Comparison of ENCODE assay signal across 8 cellular contexts in genomic region chr15:60358935-60359672, GRCh38. TPM values are rescaled to one million over a fixed set of nuclear protein-coding genes. Genes with fewer than 3 reads are reported as not detected.
DNase-seq lines count a peak whose midpoint lies in the region; ATAC-seq and TF ChIP-seq lines count a peak whose summit lies in the region.

No MANE protein-coding gene starts in this region.

- CTCF ChIA-PET in PC-3 (lab: Charles Lee), result no interaction called here

- no peak overlapping the region for H2AFZ ChIP-seq in PC-3 (ENCODE audit: low read length)

- H3K9ac ChIP-seq in PC-3 (ENCODE audit: low read length), result no peak overlapping the region

- H3K4me3 ChIP-seq in PC-3 (ENCODE audit: low read length), result no peak overlapping the region
- no peak overlapping the region for H3K4me3 ChIP-seq in gastroesophageal sphincter
- H3K4me3 ChIP-seq in spleen, result no peak overlapping the region

- peak; percentile 81 for DNase-seq in LHCN-M2 (ENCODE audit: low read depth)
- DNase-seq in PC-3, result no peak
- no peak for DNase-seq in spleen
- DNase-seq in cerebellum (ENCODE audit: low spot score), result no peak
- no peak for DNase-seq in C1 segment of cervical spinal cord (lab: John Stamatoyannopoulos, UW)
- DNase-seq in HT-29 (ENCODE audit: low spot score), result no peak

- H3K4me2 ChIP-seq in PC-3 (ENCODE audit: low read length), result no peak overlapping the region

- H3F3A ChIP-seq in PC-3 (ENCODE audit: low read length, unreplicated experiment), result peaks cover 41% of the 10 kb centered on the region

- intact Hi-C loops in PC-3 (cut with micrococcal nuclease) (loop anchor here (1.0 to 2.0 kb wide), 2 partner anchors 32 to 85 kb away; no protein-coding TSS in a partner anchor), spleen (cut with DNase I; ENCODE audit: low total_unique reads) (loop anchor here (5.0 kb wide), 1 partner anchor 168 kb away; no protein-coding TSS in a partner anchor)

- BruUV-seq in PC-3 (replicated peaks; lab: Mats Ljungman, UMichigan), result no TSS peak

- no peak for TF ChIP-seq EP300 in gastroesophageal sphincter (IDR thresholded peaks at IDR 0.05)

- ATAC-seq in PC-3 (no peak), gastroesophageal sphincter (peak; percentile 35), HG03196 (IDR thresholded peaks at IDR 0.05; ENCODE audit: unreplicated experiment) (no peak)

- TF ChIP-seq POLR2A in gastroesophageal sphincter (IDR thresholded peaks at IDR 0.05) (no peak), spleen (IDR thresholded peaks at IDR 0.05) (no peak)

- H3K9me3 ChIP-seq in PC-3 (ENCODE audit: low read length) (no peaks in the 10 kb centered on the region), gastroesophageal sphincter (no peaks in the 10 kb centered on the region), spleen (no peaks in the 10 kb centered on the region)

- H3K27ac ChIP-seq in PC-3 (ENCODE audit: low read length) (peak overlapping the region; percentile 3; the same call in 1 of the 2 replicates), gastroesophageal sphincter (peak overlapping the region; percentile 44 to 69 (median 64)), spleen (peak overlapping the region in 5 of 8 donors; percentile 4 to 67 (median 53))

- no peaks in the 10 kb centered on the region for H3K9me2 ChIP-seq in PC-3 (replicated peaks; ENCODE audit: low read length)

- H3K27me3 ChIP-seq in PC-3 (ENCODE audit: low read length), result no peaks in the 10 kb centered on the region
- no peaks in the 10 kb centered on the region for H3K27me3 ChIP-seq in gastroesophageal sphincter
- H3K27me3 ChIP-seq in spleen (replicated peaks in 1 of 7), result no peaks in the 10 kb centered on the region

- H4K20me1 ChIP-seq in PC-3 (ENCODE audit: low read length), result peaks cover 47% of the 10 kb centered on the region

- peaks cover 81% of the 10 kb centered on the region for H3K79me2 ChIP-seq in PC-3 (ENCODE audit: low read length)

- H3K4me1 ChIP-seq in PC-3 (ENCODE audit: insufficient read depth, low read length) (peaks cover 24% of the 10 kb centered on the region), gastroesophageal sphincter (peaks cover 7 to 50% (median 25%) of the 10 kb centered on the region in 3 donors), spleen (peaks cover 16 to 59% (median 31%) of the 10 kb centered on the region in 6 donors)

- H3K36me3 ChIP-seq in PC-3 (ENCODE audit: low read depth, low read length) (peaks cover 91% of the 10 kb centered on the region), gastroesophageal sphincter (peaks cover 7 to 76% of the 10 kb centered on the region in 2 donors), spleen (peaks cover 0 to 100% (median 48%) of the 10 kb centered on the region in 6 donors)

- TF ChIP-seq CTCF in PC-3 (conservative IDR thresholded peaks at IDR 0.05; ENCODE audit: low read depth, low read length), result no peak
- TF ChIP-seq CTCF in gastroesophageal sphincter (IDR thresholded peaks at IDR 0.05), result no peak
- no peak for TF ChIP-seq CTCF in spleen (IDR thresholded peaks at IDR 0.05 in 8 of 11, conservative IDR thresholded peaks at IDR 0.05 in 3 of 11)

- POLR2A ChIA-PET in PC-3 (lab: Charles Lee; ENCODE audit: unreplicated experiment), result interaction anchor here (0.6 kb wide), 1 partner anchor 149 kb away, joined by 3 read pairs; no protein-coding TSS in a partner anchor

- WGBS in gastroesophageal sphincter (ENCODE audit: low coverage in 1 of 2), 2 donors, result 27 to 34% methylated on average over 6 to 10 of the region's 10 CpGs
- 65 to 79% (median 70%) methylated on average over 10 of the region's 10 CpGs for WGBS in spleen, 5 donors

RNA-seq across cellular contexts. Expression of gene ANXA2, which starts 38.7 kb away (rescaled TPM):
- total RNA-seq in LHCN-M2 (2014; rRNA removed) (3,230 and 3,804 TPM in 2 replicates), PC-3 (2014; rRNA removed) (2,114 and 2,202 TPM in 2 replicates), gastroesophageal sphincter (100 to 1,000 TPM; 301 to 793 (median 570) TPM), spleen (100 to 1,000 TPM; 191 to 397 (median 338) TPM), cerebellum (63.1 TPM)
- 7,075 TPM for polyA plus RNA-seq in LHCN-M2 (2012)
- 100 to 1,000 TPM; 163 to 437 (median 230) TPM for polyA plus RNA-seq in spleen
- total RNA-seq in HT-29 (2014; rRNA removed; shearing (Covaris generic)), result 1,535 and 1,670 TPM in 2 replicates

Comparison
In these comparisons a context has a peak if more than half of its experiments do, and no peak if none do; other contexts are left out.
1. H3K27ac ChIP-seq: peak in every context shown above with its lines; median percentile 64 in gastroesophageal sphincter; 53 in spleen; 3 in PC-3.